ENCODE assay signal across 8 cellular contexts in the genomic region with DNA sequence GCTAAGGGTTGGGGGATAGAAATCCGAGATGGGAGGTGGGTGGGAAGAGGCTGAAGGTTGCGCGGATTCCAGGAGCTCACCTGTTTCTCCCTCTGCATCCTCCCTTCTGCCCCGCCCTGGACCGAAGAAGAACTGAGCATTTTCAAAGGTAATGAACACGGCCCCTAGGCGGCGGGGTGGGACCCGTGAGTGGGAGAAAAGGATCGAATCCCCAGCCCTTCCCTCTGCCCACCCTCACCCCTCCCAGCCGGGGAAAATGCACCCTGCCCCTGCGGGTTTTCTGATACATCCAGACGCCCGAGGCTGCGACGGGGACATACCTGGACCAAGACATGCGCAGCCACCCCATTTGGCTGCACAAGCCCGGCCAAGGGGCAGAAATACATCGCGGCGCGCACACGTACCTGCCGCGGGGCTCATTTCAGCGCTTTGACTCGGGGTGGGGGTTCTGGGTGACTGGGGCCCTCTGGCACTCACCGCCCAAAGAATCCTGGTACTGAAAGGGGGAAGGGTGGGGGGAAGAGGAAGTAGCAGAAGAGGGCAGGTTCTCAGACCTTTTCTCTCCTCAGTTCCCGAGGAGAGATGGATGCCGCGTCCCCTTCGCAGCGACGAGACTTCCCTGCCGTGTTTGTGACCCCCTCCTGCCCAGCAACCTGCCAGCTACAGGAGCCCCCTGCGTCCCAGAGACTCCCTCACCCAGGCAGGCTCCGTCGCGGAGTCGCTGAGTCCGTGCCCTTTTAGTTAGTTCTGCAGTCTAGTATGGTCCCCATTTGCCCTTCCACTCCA. TPM values are rescaled to one million over a fixed set of nuclear protein-coding genes. Genes with fewer than 3 reads are reported as not detected.
DNase-seq lines count a peak whose midpoint lies in the region; ATAC-seq and TF ChIP-seq lines count a peak whose summit lies in the region.

No MANE protein-coding gene starts in this region.

- TF ChIP-seq POLR2A in GM19193 (IDR thresholded peaks at IDR 0.05; ENCODE audit: extremely low read depth, insufficient read depth, insufficient read length) (peak; percentile 51), gastroesophageal sphincter (IDR thresholded peaks at IDR 0.05) (no peak)

- WGBS in gastroesophageal sphincter (ENCODE audit: low coverage in 1 of 2), 2 donors = 14 to 17% methylated on average over 20 to 27 of the region's 41 CpGs

- DNase-seq in ACHN = peak; percentile 38
- DNase-seq in activated CD8-positive, alpha-beta memory T cell treated with anti-CD3 and anti-CD28 coated beads, Interleukin-2, amount 50 U/mL, for 4 hours = peak; percentile 38
- no peak for DNase-seq in retinal pigment epithelial cell (ENCODE audit: low read depth)
- no peak for DNase-seq in EL
- DNase-seq in DMS114 treated with DMSO at 0.1 percent for 48 hours (lab: John Stamatoyannopoulos, UW; ENCODE audit: unreplicated experiment) = no peak

- peaks cover 100% of the 10 kb centered on the region for H3K27me3 ChIP-seq in gastroesophageal sphincter

- H3K4me1 ChIP-seq in gastroesophageal sphincter = peaks cover 0 to 29% (median 12%) of the 10 kb centered on the region in 3 donors

- peak overlapping the region in 3 of 4 donors; percentile 30 to 57 (median 45) for H3K27ac ChIP-seq in gastroesophageal sphincter

- in situ Hi-C loops in ACHN (cut with HindIII; ENCODE audit: low pct_ligation_motif_present, low pct_unique_long_range_greater_than_20kb, low sequenced_read_pairs) = no loop called here

- H3K4me3 ChIP-seq in gastroesophageal sphincter = peak overlapping the region; percentile 18 to 55
- peak overlapping the region; percentile 67 for H3K4me3 ChIP-seq in retinal pigment epithelial cell (ENCODE audit: low read length)

- no peak for TF ChIP-seq CTCF in gastroesophageal sphincter (IDR thresholded peaks at IDR 0.05)
- peak; percentile 42 for TF ChIP-seq CTCF in retinal pigment epithelial cell (conservative IDR thresholded peaks at IDR 0.05; ENCODE audit: low read depth, low read length)

- no peaks in the 10 kb centered on the region for H3K36me3 ChIP-seq in gastroesophageal sphincter

- TF ChIP-seq EP300 in gastroesophageal sphincter (IDR thresholded peaks at IDR 0.05) = no peak

- H3K9me3 ChIP-seq in gastroesophageal sphincter = no peaks in the 10 kb centered on the region

- peak; percentile 19 for ATAC-seq in HG03460 (IDR thresholded peaks at IDR 0.05; ENCODE audit: unreplicated experiment)
- ATAC-seq in gastroesophageal sphincter = no peak

RNA-seq across cellular contexts. Expression of a gene that starts 6.0 kb away (rescaled TPM):
- 1 to 10 TPM in 2 of 4 donors, under 1 TPM in 1, not detected in 1; 0.58 to 3.2 (median 1.2) TPM for total RNA-seq in gastroesophageal sphincter

RNA-seq across cellular contexts. Expression of a gene that starts 6.3 kb away (rescaled TPM):
- total RNA-seq in gastroesophageal sphincter = 1 to 10 TPM in 3 of 4 donors, under 1 TPM in 1; 0.66 to 2.4 (median 1.8) TPM

RNA-seq across cellular contexts. Expression of a gene that starts 16.1 kb away (rescaled TPM):
- 10 to 100 TPM in 3 of 4 donors, 1 to 10 TPM in 1; 9.8 to 38.4 (median 22.4) TPM for total RNA-seq in gastroesophageal sphincter

RNA-seq across cellular contexts. Expression of a gene that starts 54.2 kb away (rescaled TPM):
- 10 to 100 TPM in 3 of 4 donors, 1 to 10 TPM in 1; 7.0 to 34.9 (median 13.0) TPM for total RNA-seq in gastroesophageal sphincter

Comparison
In these comparisons a context has a peak if more than half of its experiments do, and no peak if none do; other contexts are left out.
1. DNase-seq: peak in ACHN (single experiment) and activated CD8-positive, alpha-beta memory T cell treated with anti-CD3 and anti-CD28 coated beads, Interleukin-2, amount 50 U/mL, for 4 hours (single experiment); none in retinal pigment epithelial cell (single experiment), EL (single experiment) and DMS114 treated with DMSO at 0.1 percent for 48 hours (single experiment).